8 cellular contexts compared by ENCODE assay signal in the genomic region with DNA sequence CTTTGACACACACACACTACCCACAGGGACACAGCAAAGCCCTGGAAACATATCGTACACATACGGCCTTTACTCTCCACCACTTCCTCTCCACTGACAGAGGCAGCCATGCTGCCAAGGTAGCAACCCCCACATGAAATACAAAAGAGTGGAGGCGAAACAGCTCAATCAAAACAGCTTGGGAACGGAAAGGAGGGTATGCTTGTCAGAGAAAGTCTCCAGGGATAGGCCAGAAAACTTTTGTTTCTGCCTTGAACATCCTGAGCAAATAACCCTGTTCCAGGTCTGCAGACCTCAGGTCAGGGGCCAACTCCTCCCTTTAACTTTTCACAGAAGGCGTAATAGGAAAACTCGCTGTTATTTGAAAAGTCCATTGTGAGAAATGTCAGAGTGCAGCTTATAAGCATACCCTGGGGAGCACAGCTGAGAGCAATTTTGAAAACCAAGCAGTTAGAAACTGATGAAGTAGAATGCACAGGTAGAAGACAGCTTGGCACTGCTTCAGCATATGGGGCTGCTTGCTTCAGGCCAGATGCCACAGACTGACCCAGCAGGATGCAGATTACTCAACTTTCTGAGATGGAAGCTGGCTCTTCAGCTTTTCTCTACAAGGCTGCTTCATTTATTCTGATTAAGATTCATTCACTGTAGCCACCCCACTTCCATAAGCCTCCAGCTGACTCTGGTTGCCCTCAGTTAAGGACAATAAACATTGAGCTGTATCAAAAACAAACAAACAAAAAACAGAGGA. TPM values are rescaled to one million over a fixed set of nuclear protein-coding genes. Genes with fewer than 3 reads are reported as not detected.
DNase-seq lines count a peak whose midpoint lies in the region; ATAC-seq and TF ChIP-seq lines count a peak whose summit lies in the region.

No MANE protein-coding gene starts in this region.

- peak overlapping the region; percentile 13 for H3K4me3 ChIP-seq in fibroblast of the aortic adventitia (ENCODE audit: low read depth, low read length)

- H3K4me3 Mint-ChIP-seq in HFFc6 = peak overlapping the region; percentile 56
- H3K4me3 Mint-ChIP-seq in stimulated activated naive CD8-positive, alpha-beta T cell treated with anti-CD3 and anti-CD28 coated beads, Interleukin-15, Interleukin-2, amounts not matched to agents 100 ng/mL and 50 ng/mL, for 24 hours = peak overlapping the region; percentile 65

- peak overlapping the region; percentile 6; the same call in 1 of the 2 replicates for H3K27ac ChIP-seq in VCaP

- H3K27ac Mint-ChIP-seq in HFFc6 = peak overlapping the region; percentile 85
- H3K27ac Mint-ChIP-seq in stimulated activated naive CD8-positive, alpha-beta T cell treated with anti-CD3 and anti-CD28 coated beads, Interleukin-15, Interleukin-2, amounts not matched to agents 100 ng/mL and 50 ng/mL, for 24 hours = peak overlapping the region; percentile 91

- no peak for ATAC-seq in GM21576 (IDR thresholded peaks at IDR 0.05; ENCODE audit: unreplicated experiment)
- ATAC-seq in GM19023 (IDR thresholded peaks at IDR 0.05; ENCODE audit: unreplicated experiment) = no peak

- H3K27me3 Mint-ChIP-seq in HFFc6 (ENCODE audit: insufficient read depth) = no peaks in the 10 kb centered on the region
- no peaks in the 10 kb centered on the region for H3K27me3 Mint-ChIP-seq in stimulated activated naive CD8-positive, alpha-beta T cell treated with anti-CD3 and anti-CD28 coated beads, Interleukin-15, Interleukin-2, amounts not matched to agents 100 ng/mL and 50 ng/mL, for 24 hours

- peaks cover 85% of the 10 kb centered on the region for H3K4me1 Mint-ChIP-seq in HFFc6 (ENCODE audit: low read depth)
- H3K4me1 Mint-ChIP-seq in stimulated activated naive CD8-positive, alpha-beta T cell treated with anti-CD3 and anti-CD28 coated beads, Interleukin-15, Interleukin-2, amounts not matched to agents 100 ng/mL and 50 ng/mL, for 24 hours (ENCODE audit: low read depth) = peaks cover 81% of the 10 kb centered on the region

- no peaks in the 10 kb centered on the region for H3K36me3 Mint-ChIP-seq in HFFc6 (ENCODE audit: low read depth)
- H3K36me3 Mint-ChIP-seq in stimulated activated naive CD8-positive, alpha-beta T cell treated with anti-CD3 and anti-CD28 coated beads, Interleukin-15, Interleukin-2, amounts not matched to agents 100 ng/mL and 50 ng/mL, for 24 hours (ENCODE audit: low read depth) = peaks cover 28% of the 10 kb centered on the region

- TF ChIP-seq CTCF in HFFc6 (IDR thresholded peaks at IDR 0.05) = no peak
- no peak for TF ChIP-seq CTCF in VCaP (conservative IDR thresholded peaks at IDR 0.05)
- no peak for TF ChIP-seq CTCF in fibroblast of the aortic adventitia (IDR thresholded peaks at IDR 0.05; ENCODE audit: insufficient read depth, low read length)

- DNase-seq in DMS 273 (lab: John Stamatoyannopoulos, UW; ENCODE audit: unreplicated experiment) (peak; percentile 85), HFFc6 (peak; percentile 21), fibroblast of the aortic adventitia (ENCODE audit: low read depth) (peak; percentile 45), Ammon's horn (ENCODE audit: low spot score) (no peak)

- H3K9me3 Mint-ChIP-seq in HFFc6 = no peaks in the 10 kb centered on the region
- H3K9me3 Mint-ChIP-seq in stimulated activated naive CD8-positive, alpha-beta T cell treated with anti-CD3 and anti-CD28 coated beads, Interleukin-15, Interleukin-2, amounts not matched to agents 100 ng/mL and 50 ng/mL, for 24 hours = no peaks in the 10 kb centered on the region

RNA-seq across cellular contexts. Expression of a gene that starts 18.0 kb away (rescaled TPM):
- 10 to 100 TPM; 30.5 to 39.0 (median 31.8) TPM for total RNA-seq in HFFc6 (2021; fragmentation: NEBNext Ultra II Directional; extraction: Animal tissue kit (Norgen Biotek cat#: 25700))
- total RNA-seq in fibroblast of the aortic adventitia (ENCODE audit: low replicate concordance) = 36.2 and 55.7 TPM in 2 replicates

RNA-seq across cellular contexts. Expression of a gene that starts 18.4 kb away (rescaled TPM):
- total RNA-seq in HFFc6 (2021; fragmentation: NEBNext Ultra II Directional; extraction: Animal tissue kit (Norgen Biotek cat#: 25700)) = 10 to 100 TPM; 43.4 to 63.2 (median 49.0) TPM
- total RNA-seq in fibroblast of the aortic adventitia (ENCODE audit: low replicate concordance) = 24.4 and 46.4 TPM in 2 replicates

RNA-seq across cellular contexts. Expression of a gene that starts 33.9 kb away (rescaled TPM):
- under 1 TPM; 0.11 to 0.21 (median 0.13) TPM for total RNA-seq in HFFc6 (2021; fragmentation: NEBNext Ultra II Directional; extraction: Animal tissue kit (Norgen Biotek cat#: 25700))
- total RNA-seq in fibroblast of the aortic adventitia (ENCODE audit: low replicate concordance) = 0.18 and 0.25 TPM in 2 replicates
